ENCODE assay signal across 3 cellular contexts in the genomic region with DNA sequence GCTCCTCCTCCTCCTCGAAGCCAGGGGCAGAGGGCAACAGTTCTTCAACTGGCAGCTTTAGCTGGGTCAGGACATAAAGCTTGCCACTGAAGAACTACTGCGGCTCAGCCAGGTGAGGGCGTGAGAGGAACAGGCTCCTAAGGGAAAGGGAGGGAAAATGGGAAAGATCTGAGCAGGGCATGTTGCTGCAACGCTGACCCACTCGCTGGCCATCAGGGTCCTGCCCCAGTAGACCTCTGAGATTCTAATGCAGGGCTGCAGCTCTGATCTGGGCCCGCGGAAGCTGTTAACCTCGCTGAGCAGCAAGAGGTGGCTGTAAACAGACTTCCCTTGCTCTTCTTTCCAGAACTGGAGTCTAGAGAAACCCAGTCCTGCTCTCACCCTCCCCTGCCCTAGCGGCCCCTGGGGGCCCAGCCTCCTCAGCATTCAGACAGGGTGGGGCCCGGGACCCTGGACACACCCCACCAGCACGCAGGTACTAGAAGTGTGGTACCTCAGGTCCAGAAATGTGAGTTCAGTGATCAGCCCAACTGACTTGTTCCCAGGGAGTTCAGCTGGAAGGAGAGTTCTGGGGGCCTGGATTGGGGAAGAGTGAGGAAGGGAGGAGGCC.
TF ChIP-seq lines count a peak whose summit lies in the region.

No MANE protein-coding gene starts in this region.

TF ChIP-seq in PFSK-1, 5 proteins besides CTCF, POLR2A, EP300 and RAD21:
- TF ChIP-seq TAF1 (IDR thresholded peaks at IDR 0.05; ENCODE audit: borderline replicate concordance, insufficient read depth, low read length) (0 out of 2 replicates have a peak, but pooled peaks have one; percentile 3), REST (IDR thresholded peaks at IDR 0.05; ENCODE audit: insufficient read depth in 1 of 2, low read depth in 2 of 2, low read length in 2 of 2) (no peak)

TF ChIP-seq in H1, 55 proteins besides CTCF, POLR2A, EP300 and RAD21:
- TF ChIP-seq BCL11A (IDR thresholded peaks at IDR 0.05; ENCODE audit: low read depth in 2 of 2, low read length in 2 of 2) = no peak
- TF ChIP-seq, protein P1, sequence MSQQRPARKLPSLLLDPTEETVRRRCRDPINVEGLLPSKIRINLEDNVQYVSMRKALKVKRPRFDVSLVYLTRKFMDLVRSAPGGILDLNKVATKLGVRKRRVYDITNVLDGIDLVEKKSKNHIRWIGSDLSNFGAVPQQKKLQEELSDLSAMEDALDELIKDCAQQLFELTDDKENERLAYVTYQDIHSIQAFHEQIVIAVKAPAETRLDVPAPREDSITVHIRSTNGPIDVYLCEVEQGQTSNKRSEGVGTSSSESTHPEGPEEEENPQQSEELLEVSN (IDR thresholded peaks at IDR 0.05) = peak; percentile 97
- 0 out of 2 replicates have a peak, but pooled peaks have one; percentile 7 for TF ChIP-seq CREB1 (IDR thresholded peaks at IDR 0.05)
- no peak for TF ChIP-seq SRF (IDR thresholded peaks at IDR 0.05; ENCODE audit: low read depth, low read length)
- TF ChIP-seq ASH2L (IDR thresholded peaks at IDR 0.05; ENCODE audit: low read length) = no peak
- no peak for TF ChIP-seq KDM5A (IDR thresholded peaks at IDR 0.05; ENCODE audit: low read length)
- TF ChIP-seq USF2 (IDR thresholded peaks at IDR 0.05; ENCODE audit: low read length) = no peak
- no peak for TF ChIP-seq CHD1 (IDR thresholded peaks at IDR 0.05; ENCODE audit: low read depth, low read length)
- no peak for TF ChIP-seq EZH2 (IDR thresholded peaks at IDR 0.05; ENCODE audit: low read depth, low read length, severe bottlenecking)
- peak; percentile 50 for TF ChIP-seq SAP30 (IDR thresholded peaks at IDR 0.05; ENCODE audit: insufficient read depth, insufficient replicate concordance, low read length)
- no peak for TF ChIP-seq TEAD4 (IDR thresholded peaks at IDR 0.05; ENCODE audit: low read depth, low read length)
- no peak for TF ChIP-seq JUND (IDR thresholded peaks at IDR 0.05; ENCODE audit: low read length)
- TF ChIP-seq SIN3A (conservative IDR thresholded peaks at IDR 0.05 in 1 of 2, IDR thresholded peaks at IDR 0.05 in 1 of 2; ENCODE audit: low read depth in 1 of 2, low read length in 2 of 2) = peak in 1 of 2 experiments; percentile 73; a peak in 1 of 4 replicates
- TF ChIP-seq CHD2 (IDR thresholded peaks at IDR 0.05; ENCODE audit: low read length) = no peak
- no peak for TF ChIP-seq BRCA1 (IDR thresholded peaks at IDR 0.05; ENCODE audit: low read depth, low read length)
- TF ChIP-seq CTBP2 (IDR thresholded peaks at IDR 0.05; ENCODE audit: borderline replicate concordance, insufficient read depth, insufficient read length, low read length) = no peak
- no peak for TF ChIP-seq FOSL1 (IDR thresholded peaks at IDR 0.05; ENCODE audit: insufficient read depth, low read depth, low read length)
- TF ChIP-seq, protein P2, sequence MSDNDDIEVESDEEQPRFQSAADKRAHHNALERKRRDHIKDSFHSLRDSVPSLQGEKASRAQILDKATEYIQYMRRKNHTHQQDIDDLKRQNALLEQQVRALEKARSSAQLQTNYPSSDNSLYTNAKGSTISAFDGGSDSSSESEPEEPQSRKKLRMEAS (IDR thresholded peaks at IDR 0.05) = peak; percentile 87
- no peak for TF ChIP-seq JUN (IDR thresholded peaks at IDR 0.05; ENCODE audit: low read depth, low read length)
- TF ChIP-seq BACH1 (IDR thresholded peaks at IDR 0.05; ENCODE audit: low read length) = peak; percentile 21; the same call in 1 of the 2 replicates
- TF ChIP-seq SIX5 (IDR thresholded peaks at IDR 0.05; ENCODE audit: low read depth, low read length) = no peak
- TF ChIP-seq PHF8 (conservative IDR thresholded peaks at IDR 0.05; ENCODE audit: low read depth, low read length) = no peak
- TF ChIP-seq KDM1A (IDR thresholded peaks at IDR 0.05; ENCODE audit: borderline replicate concordance, low read length) = no peak
- no peak for TF ChIP-seq CBX5 (IDR thresholded peaks at IDR 0.05; ENCODE audit: low read depth, low read length)
- TF ChIP-seq TAF1 (IDR thresholded peaks at IDR 0.05; ENCODE audit: low read depth, low read length) = peak; percentile 11; the same call in 1 of the 2 replicates
- TF ChIP-seq RFX5 (IDR thresholded peaks at IDR 0.05; ENCODE audit: borderline replicate concordance, low read depth, low read length) = no peak
- TF ChIP-seq RBBP5 (IDR thresholded peaks at IDR 0.05; ENCODE audit: borderline replicate concordance, low read depth, low read length) = no peak
- no peak for TF ChIP-seq GTF2F1 (IDR thresholded peaks at IDR 0.05; ENCODE audit: borderline replicate concordance, low read depth, low read length)
- TF ChIP-seq SUZ12 (IDR thresholded peaks at IDR 0.05; ENCODE audit: low read length) = no peak
- no peak for TF ChIP-seq KDM4A (IDR thresholded peaks at IDR 0.05; ENCODE audit: low read depth, low read length, severe bottlenecking)
- no peak for TF ChIP-seq YY1 (IDR thresholded peaks at IDR 0.05; ENCODE audit: low read depth, low read length)
- no peak for TF ChIP-seq ATF2 (IDR thresholded peaks at IDR 0.05; ENCODE audit: low read length)
- TF ChIP-seq SP1 (IDR thresholded peaks at IDR 0.05; ENCODE audit: low read depth, low read length) = no peak

TF ChIP-seq in neural cell, 6 proteins besides CTCF, POLR2A, EP300 and RAD21:
- TF ChIP-seq MXI1 (conservative IDR thresholded peaks at IDR 0.05; ENCODE audit: poor library complexity, severe bottlenecking) = peak; percentile 17
- no peak for TF ChIP-seq TAF1 (IDR thresholded peaks at IDR 0.05; ENCODE audit: low read depth)
- no peak for TF ChIP-seq EZH2 (IDR thresholded peaks at IDR 0.05; ENCODE audit: borderline replicate concordance, insufficient read depth, low read length, poor library complexity, severe bottlenecking)
- peak; percentile 73 for TF ChIP-seq SMC3 (conservative IDR thresholded peaks at IDR 0.05; ENCODE audit: poor library complexity)
